26 cellular contexts compared by ENCODE assay signal in the genomic region with DNA sequence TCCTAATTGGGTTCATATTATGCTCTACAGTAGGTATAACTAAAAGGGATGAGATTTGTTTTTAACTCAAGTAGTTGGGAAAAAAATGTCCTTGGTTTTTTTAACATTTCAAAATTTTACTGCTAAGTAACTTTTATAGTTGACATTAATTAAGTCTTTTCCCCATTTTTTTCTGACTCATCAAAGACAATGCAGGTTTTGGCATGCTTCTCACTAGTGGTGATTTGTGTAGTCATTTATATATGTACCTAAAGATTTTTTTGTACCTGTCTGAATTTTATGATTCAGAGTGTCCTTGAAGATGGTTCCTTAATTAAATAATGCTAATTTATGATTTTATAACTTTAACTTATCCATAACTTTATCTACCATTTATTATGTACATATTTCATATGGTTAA.
DNase-seq lines count a peak whose midpoint lies in the region; FAIRE-seq and TF ChIP-seq lines count a peak whose summit lies in the region.
"Had no signal": no experiment of that assay in that cellular context is flagged by ENCODE, and none has a peak within 500 bp of the region (broad histone marks: within the 10 kb centered on the region; RNA-seq: fewer than 3 reads in every experiment).

No MANE protein-coding gene starts in this region.

- no peaks in the 10 kb centered on the region for H3K27me3 ChIP-seq in breast epithelium
- H3K27me3 ChIP-seq in bronchial epithelial cell (ENCODE audit: control insufficient read depth, insufficient read depth, low read length): no peaks in the 10 kb centered on the region
- no peaks in the 10 kb centered on the region for H3K27me3 ChIP-seq in small intestine (ENCODE audit: control insufficient read depth in 2 of 2, insufficient read depth in 2 of 2, low read length in 2 of 2)
- no peaks in the 10 kb centered on the region for H3K27me3 ChIP-seq in Peyer's patch
- H3K27me3 ChIP-seq: BE2C; BLaER1 treated with 17β-estradiol and CSF1 and Interleukin-3, amounts not matched to agents 10 nM and 100 nM had no signal

- CTCF ChIA-PET in MCF 10A (lab: Yijun Ruan, JAX): no interaction called here

- no peaks in the 10 kb centered on the region for H3K27me3 Mint-ChIP-seq in MCF 10A (ENCODE audit: insufficient read depth, unreplicated experiment)
- H3K27me3 Mint-ChIP-seq: CD4-positive, alpha-beta T cell; CD8-positive, alpha-beta memory T cell had no signal

- TF ChIP-seq POLR2A in breast epithelium (IDR thresholded peaks at IDR 0.05) (no peak), Peyer's patch (IDR thresholded peaks at IDR 0.05) (no peak)

- H3K9me3 ChIP-seq in breast epithelium (no peaks in the 10 kb centered on the region), small intestine (ENCODE audit: control insufficient read depth, low read depth) (no peaks in the 10 kb centered on the region), Peyer's patch (no peaks in the 10 kb centered on the region)
- H3K9me3 ChIP-seq: A549; BE2C; BLaER1 treated with 17β-estradiol and CSF1 and Interleukin-3, amounts not matched to agents 10 nM and 100 nM had no signal

- no peak overlapping the region for H3K4me3 Mint-ChIP-seq in MCF 10A (ENCODE audit: unreplicated experiment)
- H3K4me3 Mint-ChIP-seq: CD14-positive monocyte; CD4-positive, alpha-beta T cell; CD8-positive, alpha-beta memory T cell had no signal

- H3K4me1 Mint-ChIP-seq in MCF 10A (ENCODE audit: insufficient read depth, unreplicated experiment): no peaks in the 10 kb centered on the region
- H3K4me1 Mint-ChIP-seq: CD14-positive monocyte; CD8-positive, alpha-beta memory T cell had no signal

- FAIRE-seq in bronchial epithelial cell (lab: Jason Lieb, UNC) (no peak), small intestine (lab: Jason Lieb, UNC) (peak; percentile 23)
- FAIRE-seq: A549, D721Med, GM12878, GM19239, H1 had no signal

- no peak overlapping the region for H3K27ac Mint-ChIP-seq in MCF 10A (ENCODE audit: low read depth, unreplicated experiment)
- H3K27ac Mint-ChIP-seq: CD14-positive monocyte; CD4-positive, alpha-beta T cell; CD8-positive, alpha-beta memory T cell had no signal

- H3K9me3 Mint-ChIP-seq in MCF 10A (ENCODE audit: unreplicated experiment): peaks cover 1% of the 10 kb centered on the region
- H3K9me3 Mint-ChIP-seq: CD4-positive, alpha-beta T cell had no signal

- H3K27ac ChIP-seq in breast epithelium: no peak overlapping the region
- no peak overlapping the region for H3K27ac ChIP-seq in small intestine (ENCODE audit: low read depth in 1 of 2, low read length in 1 of 2)
- no peak overlapping the region for H3K27ac ChIP-seq in Peyer's patch
- H3K27ac ChIP-seq: 22Rv1; A549; BLaER1 treated with 17β-estradiol and CSF1 and Interleukin-3, amounts not matched to agents 10 nM and 100 nM; GM23248 had no signal

- H3K36me3 Mint-ChIP-seq in MCF 10A (ENCODE audit: insufficient read depth, unreplicated experiment): no peaks in the 10 kb centered on the region
- H3K36me3 Mint-ChIP-seq: CD14-positive monocyte; CD8-positive, alpha-beta memory T cell had no signal

- no peak overlapping the region for H3K4me3 ChIP-seq in breast epithelium
- no peak overlapping the region for H3K4me3 ChIP-seq in bronchial epithelial cell (ENCODE audit: low read depth, low read length)
- H3K4me3 ChIP-seq in small intestine (ENCODE audit: low read depth in 1 of 2, low read length in 2 of 2): no peak overlapping the region
- no peak overlapping the region for H3K4me3 ChIP-seq in Peyer's patch
- H3K4me3 ChIP-seq: A549; BLaER1 treated with 17β-estradiol and CSF1 and Interleukin-3, amounts not matched to agents 10 nM and 100 nM; GM12878; GM23248 had no signal

- TF ChIP-seq CTCF in MCF 10A (IDR thresholded peaks at IDR 0.05; ENCODE audit: unreplicated experiment) (no peak), breast epithelium (IDR thresholded peaks at IDR 0.05) (no peak), bronchial epithelial cell (IDR thresholded peaks at IDR 0.05; ENCODE audit: insufficient read depth, low read length, severe bottlenecking) (no peak), Peyer's patch (IDR thresholded peaks at IDR 0.05) (no peak)

- H3K4me1 ChIP-seq in breast epithelium: no peaks in the 10 kb centered on the region
- no peaks in the 10 kb centered on the region for H3K4me1 ChIP-seq in small intestine (ENCODE audit: control insufficient read depth in 2 of 2, insufficient read depth in 1 of 2, low read depth in 1 of 2, low read length in 1 of 2)
- no peaks in the 10 kb centered on the region for H3K4me1 ChIP-seq in Peyer's patch
- H3K4me1 ChIP-seq: A549; BE2C; BLaER1 treated with 17β-estradiol and CSF1 and Interleukin-3, amounts not matched to agents 10 nM and 100 nM had no signal

- intact Hi-C loops in MCF 10A (cut with micrococcal nuclease) (no loop called here), breast epithelium (cut with DNase I; ENCODE audit: low total_unique reads) (no loop called here)

- no TSS peak for BruUV-seq in MCF 10A (replicated peaks; lab: Mats Ljungman, UMichigan)

- DNase-seq in MCF 10A (ENCODE audit: unreplicated experiment) (peak; percentile 36), breast epithelium (ENCODE audit: low spot score in 2 of 2) (no peak), bronchial epithelial cell (ENCODE audit: low read depth) (peak; percentile 56), small intestine (no peak), Peyer's patch (no peak)
- DNase-seq in activated effector memory CD4-positive, alpha-beta T cell treated with Interleukin-2 at 50 U/mL for 16 hours: no peak
- DNase-seq: ACHN; AML-193; BE2C; CD4-positive, alpha-beta T cell; CD8-positive, alpha-beta memory T cell; DMS 273 treated with DMSO at 0.1 percent for 48 hours; DMS79; EL; GDM1; GM23248; H7; HCEC 1CT had no signal

- no peaks in the 10 kb centered on the region for H3K36me3 ChIP-seq in breast epithelium
- no peaks in the 10 kb centered on the region for H3K36me3 ChIP-seq in bronchial epithelial cell (ENCODE audit: control insufficient read depth, insufficient read depth, low read length)
- H3K36me3 ChIP-seq in small intestine (ENCODE audit: control insufficient read depth in 2 of 2, insufficient read depth in 2 of 2, low read length in 2 of 2): no peaks in the 10 kb centered on the region
- H3K36me3 ChIP-seq in Peyer's patch: no peaks in the 10 kb centered on the region
- H3K36me3 ChIP-seq: BE2C; BLaER1 treated with 17β-estradiol and CSF1 and Interleukin-3, amounts not matched to agents 10 nM and 100 nM had no signal

- POLR2A ChIA-PET in MCF 10A (lab: Yijun Ruan, JAX): interaction anchor here (0.6 kb wide), 1 partner anchor 190 kb away, joined by 4 read pairs; no protein-coding TSS in a partner anchor

Comparison
In these comparisons a context has a peak if more than half of its experiments do, and no peak if none do; other contexts are left out.
1. DNase-seq: peak in MCF 10A (single experiment) and bronchial epithelial cell (single experiment); none in breast epithelium (0 of 2), small intestine (single experiment), activated effector memory CD4-positive, alpha-beta T cell treated with Interleukin-2 at 50 U/mL for 16 hours (single experiment) and Peyer's patch (0 of 3).